8 cellular contexts compared by ENCODE assay signal in genomic region chr11:45846974-45847907, GRCh38. TPM values are rescaled to one million over a fixed set of nuclear protein-coding genes. Genes with fewer than 3 reads are reported as not detected.
DNase-seq lines count a peak whose midpoint lies in the region; ATAC-seq and TF ChIP-seq lines count a peak whose summit lies in the region.

TSS of gene CRY2 (plus strand) at chr11:45847475. CDS start at chr11:45847491, 16 bp downstream.

- no peaks in the 10 kb centered on the region for H3F3A ChIP-seq in SU-DHL-6 (ENCODE audit: insufficient read depth)

- peaks cover 8% of the 10 kb centered on the region for H3K79me2 ChIP-seq in SU-DHL-6 (ENCODE audit: insufficient read depth, low read length)

- H4K20me1 ChIP-seq in SU-DHL-6 (ENCODE audit: low read depth, low read length) = no peaks in the 10 kb centered on the region

- TF ChIP-seq CTCF in SU-DHL-6 (IDR thresholded peaks at IDR 0.05; ENCODE audit: insufficient read depth, low read length, poor library complexity, severe bottlenecking) = no peak
- no peak for TF ChIP-seq CTCF in ovary (IDR thresholded peaks at IDR 0.05)
- peak in 1 of 6 experiments; percentile 20 for TF ChIP-seq CTCF in thyroid gland (IDR thresholded peaks at IDR 0.05)

- H3K4me3 ChIP-seq in SU-DHL-6 (ENCODE audit: insufficient read depth, low read length, poor library complexity, severe bottlenecking) (peak within 1 kb of the TSS; percentile 83), ovary (peak within 1 kb of the TSS; percentile 87), thyroid gland (replicated peaks in 1 of 3) (peak within 1 kb of the TSS; percentile 74 to 98 (median 92))

- peak within 1 kb of the TSS; percentile 65 for H3K4me2 ChIP-seq in SU-DHL-6 (ENCODE audit: low read depth, low read length, poor library complexity, severe bottlenecking)

- H3K4me1 ChIP-seq in ovary (ENCODE audit: insufficient read depth) = peaks cover 17% of the 10 kb centered on the region
- peaks cover 31 to 53% of the 10 kb centered on the region in 2 donors for H3K4me1 ChIP-seq in thyroid gland

- intact Hi-C loops in head of caudate nucleus (cut with DNase I) (loop anchor here (5.0 kb wide), 3 partner anchors 40 to 70 kb away; partner anchors contain the start of genes PEX16 and SLC35C1), ovary (cut with DNase I) (loop anchor here in 1 of 4 donors (1.0 to 2.0 kb wide), 2 partner anchors 53 to 72 kb away; no protein-coding TSS in a partner anchor), thyroid gland (cut with DNase I) (no loop called here)

- H3K27ac Mint-ChIP-seq in activated naive CD8-positive, alpha-beta T cell treated with anti-CD3 and anti-CD28 coated beads, Interleukin-2, amount 10 ng/mL, durations not matched to agents 7 days and 5 days = peak within 1 kb of the TSS; percentile 86

- no peaks in the 10 kb centered on the region for H3K27me3 ChIP-seq in SU-DHL-6 (ENCODE audit: low read length)
- H3K27me3 ChIP-seq in ovary = no peaks in the 10 kb centered on the region
- H3K27me3 ChIP-seq in thyroid gland = no peaks in the 10 kb centered on the region

- H3K9me3 ChIP-seq in SU-DHL-6 (ENCODE audit: insufficient read depth, low read length) (no peaks in the 10 kb centered on the region), ovary (no peaks in the 10 kb centered on the region), thyroid gland (no peaks in the 10 kb centered on the region)

- TF ChIP-seq POLR2A in GM10847 (IDR thresholded peaks at IDR 0.05; ENCODE audit: extremely low read depth, insufficient read length) (peak; percentile 89), ovary (IDR thresholded peaks at IDR 0.05) (peak; percentile 95), thyroid gland (IDR thresholded peaks at IDR 0.05) (peak; percentile 94 to 98)

- H3K4me1 Mint-ChIP-seq in activated naive CD8-positive, alpha-beta T cell treated with anti-CD3 and anti-CD28 coated beads, Interleukin-2, amount 10 ng/mL, durations not matched to agents 7 days and 5 days = peaks cover 43% of the 10 kb centered on the region

- no peaks in the 10 kb centered on the region for H3K36me3 ChIP-seq in SU-DHL-6 (ENCODE audit: low read length)
- no peaks in the 10 kb centered on the region for H3K36me3 ChIP-seq in ovary
- H3K36me3 ChIP-seq in thyroid gland = no peaks in the 10 kb centered on the region

- H3K9me2 ChIP-seq in SU-DHL-6 (replicated peaks; ENCODE audit: insufficient read depth, low read length) = no peaks in the 10 kb centered on the region

- peak; percentile 73 for TF ChIP-seq EP300 in ovary (IDR thresholded peaks at IDR 0.05)

- peak; percentile 95 for ATAC-seq in HG02678 (IDR thresholded peaks at IDR 0.05; ENCODE audit: unreplicated experiment)
- peak; percentile 90 for ATAC-seq in activated naive CD8-positive, alpha-beta T cell treated with anti-CD3 and anti-CD28 coated beads, Interleukin-2, amount 10 ng/mL, durations not matched to agents 7 days and 5 days (ENCODE audit: low read depth)

- H3K9ac ChIP-seq in SU-DHL-6 (ENCODE audit: low read length) = peak within 1 kb of the TSS; percentile 87

- H3K9me3 Mint-ChIP-seq in activated naive CD8-positive, alpha-beta T cell treated with anti-CD3 and anti-CD28 coated beads, Interleukin-2, amount 10 ng/mL, durations not matched to agents 7 days and 5 days = no peaks in the 10 kb centered on the region

- H2AFZ ChIP-seq in SU-DHL-6 (ENCODE audit: low read depth, low read length, severe bottlenecking) = peak within 1 kb of the TSS; percentile 90

- POLR2A ChIA-PET in activated naive CD8-positive, alpha-beta T cell treated with anti-CD3 and anti-CD28 coated beads, Interleukin-2, amount 10 ng/mL, durations not matched to agents 7 days and 5 days (lab: Charles Lee) = interaction anchor here (0.9 to 3.7 kb wide), 5 partner anchors 13 to 275 kb away, joined by 3 to 27 read pairs (median 10); partner anchors contain the start of genes PEX16 and SLC35C1

- peak within 1 kb of the TSS; percentile 88 for H3K4me3 Mint-ChIP-seq in activated naive CD8-positive, alpha-beta T cell treated with anti-CD3 and anti-CD28 coated beads, Interleukin-2, amount 10 ng/mL, durations not matched to agents 7 days and 5 days

- WGBS in ovary, 3 donors = 0% methylated on average over 52 to 75 of the region's 75 CpGs
- WGBS in thyroid gland, 2 donors = 2% methylated on average over 10 to 11 of the region's 75 CpGs

- peaks cover 14% of the 10 kb centered on the region for H3K27me3 Mint-ChIP-seq in activated naive CD8-positive, alpha-beta T cell treated with anti-CD3 and anti-CD28 coated beads, Interleukin-2, amount 10 ng/mL, durations not matched to agents 7 days and 5 days

- DNase-seq in NCI-H128 (lab: John Stamatoyannopoulos, UW; ENCODE audit: unreplicated experiment) (peak; percentile 97), head of caudate nucleus (peak; percentile 99 to 100 (median 100)), ovary (peak; percentile 100), thyroid gland (peak; percentile 99)
- peak; percentile 96 for DNase-seq in activated naive CD8-positive, alpha-beta T cell treated with anti-CD3 and anti-CD28 coated beads, Interleukin-2, amount 10 ng/mL, durations not matched to agents 7 days and 5 days

- peaks cover 2% of the 10 kb centered on the region for H3K36me3 Mint-ChIP-seq in activated naive CD8-positive, alpha-beta T cell treated with anti-CD3 and anti-CD28 coated beads, Interleukin-2, amount 10 ng/mL, durations not matched to agents 7 days and 5 days

- H3K27ac ChIP-seq in SU-DHL-6 (ENCODE audit: low read depth, low read length) (0 out of 2 replicates have a peak within 1 kb of the TSS, but pooled peaks have one; percentile 5), ovary (peak within 1 kb of the TSS; percentile 88 to 91), thyroid gland (peak within 1 kb of the TSS; percentile 90 to 98 (median 91))

RNA-seq across cellular contexts. Expression of gene CRY2, which starts in this region (rescaled TPM):
- 10 to 100 TPM; 32.4 to 36.9 TPM for total RNA-seq in activated naive CD8-positive, alpha-beta T cell treated with anti-CD3 and anti-CD28 coated beads, Interleukin-2, amount 10 ng/mL, durations not matched to agents 7 days and 5 days
- total RNA-seq in ovary = 10 to 100 TPM; 44.8 to 94.2 (median 70.8) TPM
- polyA plus RNA-seq in ovary = 10 to 100 TPM; 37.2 to 38.0 TPM
- total RNA-seq in thyroid gland = 100 to 1,000 TPM in 1 of 4 donors, 10 to 100 TPM in 3; 49.5 to 117 (median 57.8) TPM

Comparison
In these comparisons a context has a peak if more than half of its experiments do, and no peak if none do; other contexts are left out.
1. Peak in every context shown above with its lines: DNase-seq, ATAC-seq, H3K4me3 ChIP-seq and H3K27ac ChIP-seq.
2. H3K27ac ChIP-seq: peak in every context shown above with its lines; median percentile 91 in thyroid gland; 90 in ovary; 5 in SU-DHL-6.